Comparison of ENCODE assay signal across 8 cellular contexts in genomic region chr11:46278387-46279173, GRCh38. TPM values are rescaled to one million over a fixed set of nuclear protein-coding genes. Genes with fewer than 3 reads are reported as not detected.
A peak's percentile ranks its signal among the peaks of the same experiment; 100 is the strongest.
DNase-seq lines count a peak whose midpoint lies in the region; ATAC-seq and TF ChIP-seq lines count a peak whose summit lies in the region.

No MANE protein-coding gene starts in this region.

- H4K20me1 ChIP-seq in OCI-LY7 (ENCODE audit: insufficient read depth, low read length): no peaks in the 10 kb centered on the region

- no peak for ATAC-seq in GM18517 (IDR thresholded peaks at IDR 0.05; ENCODE audit: unreplicated experiment)

- DNase-seq in GM03348 (ENCODE audit: low spot score) (peak; percentile 87), OCI-LY7 (ENCODE audit: low spot score) (no peak), cardiac fibroblast (ENCODE audit: low read depth in 2 of 2) (peak; percentile 66 to 70), lower leg skin (ENCODE audit: low spot score in 2 of 2) (peak in 1 of 2 donors; percentile 92), stomach (peak; percentile 80), foreskin melanocyte (no peak), C1 segment of cervical spinal cord (lab: John Stamatoyannopoulos, UW) (no peak)

- CTCF ChIA-PET in OCI-LY7 (lab: Charles Lee; ENCODE audit: unreplicated experiment): no interaction called here

- no peak for TF ChIP-seq POLR2A in lower leg skin (IDR thresholded peaks at IDR 0.05)
- TF ChIP-seq POLR2A in stomach (IDR thresholded peaks at IDR 0.05): no peak

- H3K9me3 ChIP-seq in OCI-LY7 (ENCODE audit: low read length) (no peaks in the 10 kb centered on the region), stomach (no peaks in the 10 kb centered on the region)

- no peaks in the 10 kb centered on the region for H3K9me2 ChIP-seq in OCI-LY7 (ENCODE audit: insufficient read depth, low read length)

- intact Hi-C loops in OCI-LY7 (cut with micrococcal nuclease; ENCODE audit: unreplicated experiment) (no loop called here), lower leg skin (cut with DNase I; ENCODE audit: low total_unique reads) (no loop called here), stomach (cut with DNase I; ENCODE audit: low total_unique reads) (no loop called here)

- H3K4me1 ChIP-seq in OCI-LY7 (ENCODE audit: insufficient read depth, low read length, poor library complexity, severe bottlenecking) (no peaks in the 10 kb centered on the region), stomach (peaks cover 49 to 90% (median 77%) of the 10 kb centered on the region in 4 donors)

- no peak overlapping the region for H3K27ac ChIP-seq in OCI-LY7 (ENCODE audit: low read depth, low read length, poor library complexity, severe bottlenecking)
- peak overlapping the region; percentile 88 to 93 (median 91) for H3K27ac ChIP-seq in stomach

- no peak overlapping the region for H3K4me2 ChIP-seq in OCI-LY7 (ENCODE audit: low read length)

- peaks cover 0 to 52% (median 13%) of the 10 kb centered on the region in 3 donors for H3K27me3 ChIP-seq in stomach

- H3K4me3 ChIP-seq in OCI-LY7 (ENCODE audit: low read depth, low read length, poor library complexity, severe bottlenecking): no peak overlapping the region
- H3K4me3 ChIP-seq in cardiac fibroblast (replicated peaks in 1 of 2; ENCODE audit: low read depth in 2 of 2, low read length in 2 of 2): peak overlapping the region; percentile 77 to 92
- H3K4me3 ChIP-seq in lower leg skin (ENCODE audit: low read depth, poor library complexity, severe bottlenecking): peak overlapping the region; percentile 42
- H3K4me3 ChIP-seq in stomach: peak overlapping the region; percentile 60 to 75 (median 68)

- 19 to 25% methylated on average over 22 to 24 of the region's 24 CpGs for WGBS in lower leg skin, 2 donors
- 10 to 21% (median 16%) methylated on average over 9 to 24 of the region's 24 CpGs for WGBS in stomach, 5 donors

- H3K79me2 ChIP-seq in OCI-LY7 (ENCODE audit: insufficient read depth, low read depth, low read length): no peaks in the 10 kb centered on the region

- H2AFZ ChIP-seq in OCI-LY7 (ENCODE audit: low read length): no peak overlapping the region

- TF ChIP-seq CTCF in OCI-LY7 (conservative IDR thresholded peaks at IDR 0.05; ENCODE audit: low read length): peak; percentile 39
- TF ChIP-seq CTCF in cardiac fibroblast (IDR thresholded peaks at IDR 0.05; ENCODE audit: low read depth, low read length): peak; percentile 78
- no peak for TF ChIP-seq CTCF in lower leg skin (IDR thresholded peaks at IDR 0.05)
- peak in 5 of 7 experiments; percentile 33 to 65 (median 40) for TF ChIP-seq CTCF in stomach (IDR thresholded peaks at IDR 0.05)

- no TSS peak for BruUV-seq in OCI-LY7 (replicated peaks; lab: Mats Ljungman, UMichigan)

- POLR2A ChIA-PET in OCI-LY7 (lab: Charles Lee): interaction anchor here (0.6 kb wide), 2 partner anchors 39 to 404 kb away, joined by 3 to 6 read pairs; no protein-coding TSS in a partner anchor

- H3K36me3 ChIP-seq in OCI-LY7 (ENCODE audit: insufficient read depth, low read length): no peaks in the 10 kb centered on the region
- no peaks in the 10 kb centered on the region for H3K36me3 ChIP-seq in stomach

- TF ChIP-seq EP300 in stomach (IDR thresholded peaks at IDR 0.05): no peak

RNA-seq across cellular contexts. Expression of gene CREB3L1, which starts 1.1 kb away (rescaled TPM):
- total RNA-seq in OCI-LY7 (2014; rRNA removed; shearing (Covaris generic)): not detected in 2 replicates
- total RNA-seq in OCI-LY7 (2022): 0.15 and 0.17 TPM in 2 replicates
- 1 to 10 TPM in 1 of 4 donors, under 1 TPM in 3; 0.15 to 2.3 (median 0.54) TPM for total RNA-seq in lower leg skin
- total RNA-seq in stomach: 100 to 1,000 TPM in 1 of 5 donors, 10 to 100 TPM in 4; 21.0 to 125 (median 54.2) TPM
- polyA plus RNA-seq in stomach: 10 to 100 TPM; 39.4 to 59.3 (median 40.8) TPM

Comparison
In these comparisons a context has a peak if more than half of its experiments do, and no peak if none do; other contexts are left out.
1. DNase-seq: peak in GM03348 (single experiment), cardiac fibroblast (2 of 2) and stomach (single experiment); none in OCI-LY7 (single experiment), foreskin melanocyte (single experiment) and C1 segment of cervical spinal cord (0 of 14).
2. CTCF ChIP-seq: peak in OCI-LY7 (single experiment), cardiac fibroblast (single experiment) and stomach (5 of 7); none in lower leg skin (0 of 3).
3. RNA of gene CREB3L1, which starts 1.1 kb away (total RNA-seq): 21.0 to 125 TPM in stomach; 0.15 to 2.3 TPM in lower leg skin and 0.15 to 0.17 TPM in OCI-LY7; every median in the first group is over 4 times any median in the second.